ENCODE assay signal across 8 cellular contexts in the genomic region with DNA sequence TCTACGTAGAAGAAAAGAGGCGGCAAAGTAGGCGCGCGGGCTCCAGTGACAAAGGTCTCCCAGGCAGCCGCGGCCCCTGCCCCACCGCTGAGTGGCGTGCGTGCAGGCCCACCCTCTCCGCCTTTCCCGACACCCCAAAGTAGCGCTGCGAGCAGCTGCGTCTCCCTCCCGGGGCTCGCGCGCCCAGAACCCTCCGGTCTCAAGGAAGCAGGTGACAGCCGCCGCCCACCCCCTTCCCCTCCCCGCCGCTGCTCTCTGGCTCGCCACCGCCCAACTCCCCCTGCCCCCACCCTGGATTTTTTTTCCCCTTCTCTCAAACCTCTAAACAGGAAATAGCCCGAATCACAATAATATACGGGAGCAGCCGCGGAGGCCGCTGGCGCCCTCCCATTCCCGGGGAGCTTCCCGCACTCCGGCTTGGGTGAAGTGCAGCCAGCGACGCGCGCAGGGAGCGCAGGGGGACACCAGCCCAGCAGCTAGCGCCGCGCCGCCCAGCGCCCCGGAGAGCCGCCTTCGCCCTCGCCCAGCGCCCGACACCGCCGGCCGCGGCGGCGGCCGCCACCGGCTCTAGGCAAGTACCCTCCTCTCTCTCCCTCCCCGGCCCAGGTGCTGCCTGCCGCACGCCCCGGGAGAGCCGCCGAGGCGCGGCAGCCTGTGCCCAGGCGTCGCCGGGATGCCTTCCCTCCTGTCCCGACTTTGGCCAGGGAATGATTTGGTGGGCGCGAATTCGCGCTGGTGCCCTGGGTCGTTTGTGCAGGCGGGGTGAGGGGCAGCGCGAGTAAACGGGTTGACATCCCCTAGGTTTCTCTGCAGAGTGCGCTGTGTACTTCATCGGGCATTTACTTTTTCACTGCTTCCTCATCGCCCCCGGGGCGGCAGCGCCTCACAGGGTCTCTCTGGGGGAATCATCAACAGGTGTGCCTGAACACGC. TPM values are rescaled to one million over a fixed set of nuclear protein-coding genes. Genes with fewer than 3 reads are reported as not detected.
A peak's percentile ranks its signal among the peaks of the same experiment; 100 is the strongest.
DNase-seq lines count a peak whose midpoint lies in the region; ATAC-seq, FAIRE-seq and TF ChIP-seq lines count a peak whose summit lies in the region.

No MANE protein-coding gene starts in this region.

- peaks cover 22% of the 10 kb centered on the region for H3K4me1 Mint-ChIP-seq in activated T-cell treated with anti-CD3 and anti-CD28 coated beads, Interleukin-2, amount 50 U/mL, for 24 hours (ENCODE audit: low read depth)
- H3K4me1 Mint-ChIP-seq in nephron progenitor cell: peaks cover 22% of the 10 kb centered on the region

- peak; percentile 1 for TF ChIP-seq CTCF in fibroblast of villous mesenchyme (IDR thresholded peaks at IDR 0.05; ENCODE audit: insufficient read depth, low read depth, low read length)
- no peak for TF ChIP-seq CTCF in nephron progenitor cell (IDR thresholded peaks at IDR 0.05)

- no peaks in the 10 kb centered on the region for H3K9me3 Mint-ChIP-seq in activated T-cell treated with anti-CD3 and anti-CD28 coated beads, Interleukin-2, amount 50 U/mL, for 24 hours
- peaks cover 7% of the 10 kb centered on the region for H3K9me3 Mint-ChIP-seq in nephron progenitor cell

- H3K4me3 ChIP-seq in fibroblast of villous mesenchyme (ENCODE audit: low read depth, low read length): peak overlapping the region; percentile 90

- H3K36me3 Mint-ChIP-seq in activated T-cell treated with anti-CD3 and anti-CD28 coated beads, Interleukin-2, amount 50 U/mL, for 24 hours (ENCODE audit: low read depth): no peaks in the 10 kb centered on the region
- peaks cover 5% of the 10 kb centered on the region for H3K36me3 Mint-ChIP-seq in nephron progenitor cell (ENCODE audit: low read depth)

- H3K27ac Mint-ChIP-seq in activated T-cell treated with anti-CD3 and anti-CD28 coated beads, Interleukin-2, amount 50 U/mL, for 24 hours: peak overlapping the region; percentile 57
- no peak overlapping the region for H3K27ac Mint-ChIP-seq in nephron progenitor cell

- H3K4me3 Mint-ChIP-seq in activated T-cell treated with anti-CD3 and anti-CD28 coated beads, Interleukin-2, amount 50 U/mL, for 24 hours: peak overlapping the region; percentile 84
- peak overlapping the region; percentile 84 for H3K4me3 Mint-ChIP-seq in nephron progenitor cell

- FAIRE-seq in urothelium cell line (lab: Jason Lieb, UNC): no peak

- peaks cover 12% of the 10 kb centered on the region for H3K27me3 Mint-ChIP-seq in activated T-cell treated with anti-CD3 and anti-CD28 coated beads, Interleukin-2, amount 50 U/mL, for 24 hours
- peaks cover 43% of the 10 kb centered on the region for H3K27me3 Mint-ChIP-seq in nephron progenitor cell (ENCODE audit: low read depth, poor library complexity)

- ATAC-seq in GM18858 (IDR thresholded peaks at IDR 0.05; ENCODE audit: unreplicated experiment) (peak; percentile 46), HG02973 (IDR thresholded peaks at IDR 0.05; ENCODE audit: unreplicated experiment) (peak; percentile 61)

- DNase-seq in AG20443 (ENCODE audit: low spot score) (peak; percentile 55), NCI-H226 (peak; percentile 14), fibroblast of villous mesenchyme (ENCODE audit: low read depth) (no peak), nephron progenitor cell (peak; percentile 71), urothelium cell line (ENCODE audit: low spot score) (peak; percentile 49)
- DNase-seq in activated T-cell treated with anti-CD3 and anti-CD28 coated beads, Interleukin-2, amount 50 U/mL, for 24 hours: peak; percentile 59

RNA-seq across cellular contexts. Expression of a gene that starts 52.7 kb away (rescaled TPM):
- 15.1 and 18.1 TPM in 2 replicates for total RNA-seq in fibroblast of villous mesenchyme
